10 cellular contexts compared by ENCODE assay signal in genomic region chr5:137320056-137321045, GRCh38.
DNase-seq lines count a peak whose midpoint lies in the region; ATAC-seq and TF ChIP-seq lines count a peak whose summit lies in the region.
"Had no signal": no experiment of that assay in that cellular context is flagged by ENCODE, and none has a peak within 500 bp of the region (broad histone marks: within the 10 kb centered on the region; RNA-seq: fewer than 3 reads in every experiment).

No MANE protein-coding gene starts in this region.

- H3K27me3 ChIP-seq in tibial artery: no peaks in the 10 kb centered on the region

- intact Hi-C loops in tibial artery (cut with DNase I; ENCODE audit: low total_unique reads): loop anchor here (5.0 kb wide), 1 partner anchor 177 kb away; the partner anchor contains the start of gene SPOCK1

- H3K27ac ChIP-seq in tibial artery: no peak overlapping the region

- DNase-seq in activated T-cell treated with anti-CD3 and anti-CD28 coated beads for 24 hours (ENCODE audit: low read depth) (peak; percentile 3), HPDE6-E6E7 (ENCODE audit: extremely low spot score) (peak; percentile 47), NOMO-1 treated with dmso at 0.1 percent for 144 hours (lab: John Stamatoyannopoulos, UW; ENCODE audit: unreplicated experiment) (peak; percentile 17), T47D (ENCODE audit: low read depth in 1 of 2, low spot score in 1 of 2) (peak; percentile 53 to 73), islet precursor cell (peak; percentile 87), tibial artery (no peak)
- DNase-seq in activated T-cell treated with anti-CD3 and anti-CD28 coated beads, Interleukin-2, amount 50 U/mL, for 4 hours: no peak

- H3K36me3 ChIP-seq in tibial artery: no peaks in the 10 kb centered on the region

- H3K27me3 Mint-ChIP-seq in activated T-cell treated with anti-CD3 and anti-CD28 coated beads, Interleukin-2, amount 50 U/mL, for 4 hours (ENCODE audit: low read depth): peaks cover 10% of the 10 kb centered on the region

- in situ Hi-C loops in T47D (cut with HindIII; ENCODE audit: low pct_unique_long_range_greater_than_20kb, low sequenced_read_pairs): no loop called here

- H3K4me1 ChIP-seq in tibial artery: peaks cover 0 to 26% (median 17%) of the 10 kb centered on the region in 4 donors

- H3K4me1 Mint-ChIP-seq in activated T-cell treated with anti-CD3 and anti-CD28 coated beads, Interleukin-2, amount 50 U/mL, for 4 hours (ENCODE audit: low read depth): no peaks in the 10 kb centered on the region

- H3K9me3 Mint-ChIP-seq in activated T-cell treated with anti-CD3 and anti-CD28 coated beads, Interleukin-2, amount 50 U/mL, for 4 hours: no peaks in the 10 kb centered on the region
- H3K9me3 Mint-ChIP-seq: dendritic cell treated with granulocyte-macrophage colony-stimulating factor and Interleukin-4, amounts not matched to agents 40 ng/mL and 50 ng/mL, for 4 days; stimulated activated naive CD8-positive, alpha-beta T cell treated with anti-CD3 and anti-CD28 coated beads, Interleukin-15, Interleukin-2, amounts not matched to agents 100 ng/mL and 50 ng/mL, for 24 hours had no signal

- TF ChIP-seq CTCF in tibial artery (IDR thresholded peaks at IDR 0.05): peak; percentile 84 to 85

- no peaks in the 10 kb centered on the region for H3K9me3 ChIP-seq in tibial artery

- no peak overlapping the region for H3K4me3 ChIP-seq in tibial artery

- H3K36me3 Mint-ChIP-seq in activated T-cell treated with anti-CD3 and anti-CD28 coated beads, Interleukin-2, amount 50 U/mL, for 4 hours (ENCODE audit: insufficient read depth): no peaks in the 10 kb centered on the region

- no peak overlapping the region for H3K4me3 Mint-ChIP-seq in activated T-cell treated with anti-CD3 and anti-CD28 coated beads, Interleukin-2, amount 50 U/mL, for 4 hours
- H3K4me3 Mint-ChIP-seq: dendritic cell treated with granulocyte-macrophage colony-stimulating factor and Interleukin-4, amounts not matched to agents 40 ng/mL and 50 ng/mL, for 4 days; stimulated activated naive CD8-positive, alpha-beta T cell treated with anti-CD3 and anti-CD28 coated beads, Interleukin-15, Interleukin-2, amounts not matched to agents 100 ng/mL and 50 ng/mL, for 24 hours had no signal

- ATAC-seq in activated T-cell treated with anti-CD3 and anti-CD28 coated beads, Interleukin-2, amount 50 U/mL, for 4 hours: no peak
- no peak for ATAC-seq in GM18511 (IDR thresholded peaks at IDR 0.05; ENCODE audit: unreplicated experiment)

Comparison
In these comparisons a context has a peak if more than half of its experiments do, and no peak if none do; other contexts are left out.
1. DNase-seq: peak in activated T-cell treated with anti-CD3 and anti-CD28 coated beads for 24 hours (single experiment), HPDE6-E6E7 (single experiment), NOMO-1 treated with dmso at 0.1 percent for 144 hours (single experiment), T47D (2 of 2) and islet precursor cell (single experiment); none in activated T-cell treated with anti-CD3 and anti-CD28 coated beads, Interleukin-2, amount 50 U/mL, for 4 hours (single experiment) and tibial artery (0 of 2).